In the genomic region with DNA sequence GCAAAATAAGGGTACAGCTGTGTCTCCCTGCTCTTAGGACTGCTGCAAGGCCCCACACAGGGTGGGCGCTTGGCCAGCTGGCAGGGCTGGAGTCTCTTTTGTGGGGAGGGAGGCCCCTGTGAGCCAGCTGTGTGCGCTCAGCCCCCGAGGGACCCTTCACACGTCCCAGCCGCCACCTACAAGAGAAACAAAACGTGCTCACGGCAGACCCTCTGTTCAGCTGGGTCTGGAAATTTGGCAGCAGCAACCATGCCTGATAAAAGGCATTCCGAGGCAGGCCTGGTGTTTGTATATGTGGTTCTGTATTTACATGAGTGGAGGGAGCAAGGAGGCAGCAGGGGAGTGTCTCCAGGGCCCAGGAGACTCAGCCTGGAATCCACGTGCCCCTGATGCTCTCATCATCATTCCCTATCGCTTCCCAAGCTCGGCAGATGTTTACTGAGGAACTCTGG, we compare ENCODE assay signal across 13 cellular contexts. TPM values are rescaled to one million over a fixed set of nuclear protein-coding genes. Genes with fewer than 3 reads are reported as not detected.
A peak's percentile ranks its signal among the peaks of the same experiment; 100 is the strongest.
DNase-seq lines count a peak whose midpoint lies in the region; ATAC-seq and TF ChIP-seq lines count a peak whose summit lies in the region.
"Had no signal": no experiment of that assay in that cellular context is flagged by ENCODE, and none has a peak within 500 bp of the region (broad histone marks: within the 10 kb centered on the region; RNA-seq: fewer than 3 reads in every experiment).

No MANE protein-coding gene starts in this region.

- intact Hi-C loops in IMR-90 (cut with micrococcal nuclease) (no loop called here), heart left ventricle (cut with DNase I) (no loop called here), mammary epithelial cell (cut with micrococcal nuclease) (no loop called here)

- H3K4me1 Mint-ChIP-seq in endothelial cell (ENCODE audit: unreplicated experiment), result peaks cover 13% of the 10 kb centered on the region

- H4K8ac ChIP-seq in IMR-90 (ENCODE audit: low read depth in 2 of 2, low read length in 2 of 2), result no peak overlapping the region

- H3K4me3 Mint-ChIP-seq in endothelial cell (ENCODE audit: unreplicated experiment), result no peak overlapping the region
- H3K4me3 Mint-ChIP-seq: activated CD4-positive, alpha-beta memory T cell treated with anti-CD3 and anti-CD28 coated beads for 36 hours; activated naive CD8-positive, alpha-beta T cell had no signal

- POLR2A ChIA-PET in IMR-90 (lab: Charles Lee; ENCODE audit: unreplicated experiment), result no interaction called here
- POLR2A ChIA-PET in SK-N-SH (lab: Yijun Ruan, JAX), result interaction anchor here (0.8 kb wide), 1 partner anchor 144 kb away, joined by 3 read pairs; the partner anchor contains the start of gene REX1BD

- DNase-seq in IMR-90 (peak; percentile 93), SK-N-SH (peak; percentile 84), heart left ventricle (peak in 4 of 5 donors; percentile 30 to 73 (median 58)), smooth muscle cell of the brain vasculature (ENCODE audit: low read depth, low spot score) (peak; percentile 20), endothelial cell (ENCODE audit: low spot score) (no peak), mammary epithelial cell (no peak), EL (no peak)
- DNase-seq: activated CD4-positive, alpha-beta memory T cell treated with anti-CD3 and anti-CD28 coated beads for 36 hours; effector CD8-positive, alpha-beta T cell; KBM-7; NCI-H748 treated with DMSO at 0.1 percent for 48 hours; tibial artery had no signal

- H3K23ac ChIP-seq in IMR-90 (ENCODE audit: low read depth, low read length), result no peak overlapping the region

- no peak for TF ChIP-seq CTCF in IMR-90 (conservative IDR thresholded peaks at IDR 0.05; ENCODE audit: low read depth, low read length)
- TF ChIP-seq CTCF in SK-N-SH (IDR thresholded peaks at IDR 0.05), result no peak
- no peak for TF ChIP-seq CTCF in heart left ventricle (IDR thresholded peaks at IDR 0.05)
- no peak for TF ChIP-seq CTCF in endothelial cell (IDR thresholded peaks at IDR 0.05; ENCODE audit: unreplicated experiment)
- no peak for TF ChIP-seq CTCF in mammary epithelial cell (conservative IDR thresholded peaks at IDR 0.05 in 1 of 2, IDR thresholded peaks at IDR 0.05 in 1 of 2; ENCODE audit: extremely low read depth in 1 of 2, insufficient read depth in 1 of 2, low read depth in 1 of 2, low read length in 2 of 2)

- H3K27me3 ChIP-seq in IMR-90 (ENCODE audit: control insufficient read depth, insufficient read depth, low read length), result no peaks in the 10 kb centered on the region
- no peaks in the 10 kb centered on the region for H3K27me3 ChIP-seq in SK-N-SH (ENCODE audit: insufficient read depth)
- H3K27me3 ChIP-seq in heart left ventricle, result no peaks in the 10 kb centered on the region
- no peaks in the 10 kb centered on the region for H3K27me3 ChIP-seq in mammary epithelial cell (ENCODE audit: insufficient read depth, low read length)
- H3K27me3 ChIP-seq: tibial artery had no signal

- no peak overlapping the region for H4K91ac ChIP-seq in IMR-90 (ENCODE audit: insufficient read depth, low read depth, low read length)

- H3K79me2 ChIP-seq in SK-N-SH (ENCODE audit: insufficient read depth) (no peaks in the 10 kb centered on the region), mammary epithelial cell (ENCODE audit: insufficient read depth, low read length) (no peaks in the 10 kb centered on the region)

- in situ Hi-C loops in IMR-90 (cut with MboI; ENCODE audit: low sequenced_read_pairs) (no loop called here), mammary epithelial cell (cut with MboI; ENCODE audit: low sequenced_read_pairs in 2 of 2) (no loop called here)

- dilution Hi-C loops in IMR-90 (cut with HindIII; ENCODE audit: low sequenced_read_pairs, unreplicated experiment) (no loop called here), mammary epithelial cell (cut with HindIII; ENCODE audit: low sequenced_read_pairs) (no loop called here)

- H3K36me3 ChIP-seq in IMR-90 (ENCODE audit: control insufficient read depth, insufficient read depth, low read length) (no peaks in the 10 kb centered on the region), SK-N-SH (replicated peaks in 1 of 2; ENCODE audit: control insufficient read depth in 1 of 2, insufficient read depth in 2 of 2, low read length in 1 of 2) (no peaks in the 10 kb centered on the region), heart left ventricle (no peaks in the 10 kb centered on the region), mammary epithelial cell (ENCODE audit: insufficient read depth, low read length) (no peaks in the 10 kb centered on the region)

- H3K36me3 Mint-ChIP-seq in endothelial cell (ENCODE audit: low read depth, unreplicated experiment), result no peaks in the 10 kb centered on the region
- H3K36me3 Mint-ChIP-seq: activated CD4-positive, alpha-beta memory T cell treated with anti-CD3 and anti-CD28 coated beads for 36 hours; activated naive CD8-positive, alpha-beta T cell had no signal

- peak overlapping the region; percentile 6; the same call in 1 of the 2 replicates for H3K27ac ChIP-seq in IMR-90 (ENCODE audit: insufficient read depth, low read length)
- H3K27ac ChIP-seq in SK-N-SH (ENCODE audit: low read depth in 2 of 2, low read length in 1 of 2), result peak overlapping the region in 1 of 2 experiments; percentile 70; a peak in 2 of 4 replicates
- H3K27ac ChIP-seq in heart left ventricle, result peak overlapping the region in 2 of 12 donors; percentile 24 to 67
- H3K27ac ChIP-seq in mammary epithelial cell (ENCODE audit: insufficient read depth, low read depth, low read length), result no peak overlapping the region
- H3K27ac ChIP-seq: tibial artery had no signal

- CTCF ChIA-PET in IMR-90 (lab: Yijun Ruan, JAX), result interaction anchor here (1.0 kb wide), 1 partner anchor 145 kb away, joined by 3 read pairs; the partner anchor contains the start of gene REX1BD
- CTCF ChIA-PET in SK-N-SH (lab: Yijun Ruan, JAX), result interaction anchor here (0.6 to 2.7 kb wide), 7 partner anchors 10 to 143 kb away, joined by 3 to 9 read pairs (median 3); no protein-coding TSS in a partner anchor
- CTCF ChIA-PET in mammary epithelial cell (lab: Charles Lee; ENCODE audit: low non-redundant PET), result no interaction called here

- H3K56ac ChIP-seq in IMR-90 (ENCODE audit: extremely low read depth, insufficient read depth, low read length), result no peak overlapping the region

- H3K9me3 Mint-ChIP-seq in endothelial cell (ENCODE audit: unreplicated experiment), result no peaks in the 10 kb centered on the region
- H3K9me3 Mint-ChIP-seq: activated CD4-positive, alpha-beta memory T cell treated with anti-CD3 and anti-CD28 coated beads for 36 hours had no signal

- peaks cover 0 to 20% of the 10 kb centered on the region in 2 experiments; a peak in 2 of 4 replicates for H3K79me1 ChIP-seq in IMR-90 (ENCODE audit: low read depth in 1 of 2, low read length in 2 of 2)

- peaks cover 4% of the 10 kb centered on the region for H3K27me3 Mint-ChIP-seq in endothelial cell (ENCODE audit: unreplicated experiment)
- H3K27me3 Mint-ChIP-seq: activated CD4-positive, alpha-beta memory T cell treated with anti-CD3 and anti-CD28 coated beads for 36 hours; activated naive CD8-positive, alpha-beta T cell had no signal

- H2AK9ac ChIP-seq in IMR-90 (replicated peaks; ENCODE audit: low read depth, low read length, poor library complexity), result peak overlapping the region; percentile 11

- H2BK120ac ChIP-seq in IMR-90 (ENCODE audit: low read depth, low read length), result no peak overlapping the region

- ATAC-seq in IMR-90 (ENCODE audit: low read depth), result peak; percentile 99
- ATAC-seq in heart left ventricle, result peak; percentile 32 to 65 (median 46)

- no peaks in the 10 kb centered on the region; the same call in 1 of the 2 replicates for H3K9me1 ChIP-seq in IMR-90 (ENCODE audit: insufficient read depth, low read length)

- WGBS in IMR-90 (ENCODE audit: extremely low coverage in 2 of 2, insufficient read length in 1 of 2), 2 experiments, result 0% methylated on average over 1 of the region's 11 CpGs; no CpG with 5 or more reads in 1 of the 2 experiments
- 63% methylated on average over 10 of the region's 11 CpGs for WGBS in SK-N-SH (ENCODE audit: low lambda C conversion rate)
- WGBS in heart left ventricle, 4 donors, result 20 to 30% (median 29%) methylated on average over 11 of the region's 11 CpGs
- 83% methylated on average over 10 of the region's 11 CpGs for WGBS in mammary epithelial cell (ENCODE audit: low coverage, missing lambda C conversion rate)

- H4K5ac ChIP-seq in IMR-90 (ENCODE audit: low read depth, low read length), result no peak overlapping the region

- H2BK5ac ChIP-seq in IMR-90 (ENCODE audit: low read depth, low read length, poor library complexity, severe bottlenecking), result no peak overlapping the region

- TF ChIP-seq EP300 in SK-N-SH (IDR thresholded peaks at IDR 0.05; ENCODE audit: borderline replicate concordance in 1 of 2, low read depth in 1 of 2, low read length in 1 of 2), result peak in 1 of 2 experiments; percentile 81; a peak in 2 of 4 replicates

- H3K9me3 ChIP-seq in IMR-90 (ENCODE audit: control insufficient read depth, insufficient read depth, low read length), result no peaks in the 10 kb centered on the region
- no peaks in the 10 kb centered on the region for H3K9me3 ChIP-seq in SK-N-SH
- H3K9me3 ChIP-seq in heart left ventricle, result no peaks in the 10 kb centered on the region
- H3K9me3 ChIP-seq in mammary epithelial cell (replicated peaks; ENCODE audit: insufficient read depth, low read length), result no peaks in the 10 kb centered on the region
- H3K9me3 ChIP-seq: tibial artery had no signal

- no peak overlapping the region for H3K27ac Mint-ChIP-seq in endothelial cell (ENCODE audit: unreplicated experiment)
- H3K27ac Mint-ChIP-seq: activated CD4-positive, alpha-beta memory T cell treated with anti-CD3 and anti-CD28 coated beads for 36 hours; activated naive CD8-positive, alpha-beta T cell had no signal

- H4K20me1 ChIP-seq in IMR-90 (ENCODE audit: insufficient read depth, low read length) (peaks cover 41% of the 10 kb centered on the region), SK-N-SH (ENCODE audit: insufficient read depth) (peaks cover 2% of the 10 kb centered on the region; the same call in 1 of the 2 replicates), mammary epithelial cell (ENCODE audit: insufficient read depth, low read length) (no peaks in the 10 kb centered on the region)

- H3K4me1 ChIP-seq in IMR-90 (ENCODE audit: control insufficient read depth, insufficient read depth, low read length) (peaks cover 11% of the 10 kb centered on the region; the same call in 1 of the 2 replicates), SK-N-SH (ENCODE audit: control insufficient read depth in 1 of 2, insufficient read depth in 2 of 2, low read depth in 1 of 2, low read length in 1 of 2) (peaks cover 0 to 63% of the 10 kb centered on the region in 2 experiments; a peak in 2 of 4 replicates), heart left ventricle (peaks cover 3 to 15% (median 11%) of the 10 kb centered on the region in 12 donors), mammary epithelial cell (ENCODE audit: insufficient read depth, low read length) (peaks cover 6% of the 10 kb centered on the region)

- H3F3A ChIP-seq in SK-N-SH (replicated peaks; ENCODE audit: insufficient read depth), result no peaks in the 10 kb centered on the region

- BruUV-seq in IMR-90 (replicated peaks; lab: Mats Ljungman, UMichigan) (no TSS peak), mammary epithelial cell (replicated peaks; lab: Mats Ljungman, UMichigan) (no TSS peak)

- H3K14ac ChIP-seq in IMR-90 (replicated peaks; ENCODE audit: low read depth, low read length), result no peak overlapping the region

- H3K9ac ChIP-seq in IMR-90 (ENCODE audit: low read depth, low read length) (no peak overlapping the region), SK-N-SH (no peak overlapping the region), mammary epithelial cell (ENCODE audit: insufficient read depth, low read length) (no peak overlapping the region)

- H2AFZ ChIP-seq in IMR-90 (replicated peaks; ENCODE audit: low read length, poor library complexity) (peak overlapping the region; percentile 73), SK-N-SH (ENCODE audit: low read depth) (no peak overlapping the region), mammary epithelial cell (ENCODE audit: low read depth, low read length) (no peak overlapping the region)

- peak overlapping the region; percentile 3; the same call in 1 of the 2 replicates for H3K4ac ChIP-seq in IMR-90 (ENCODE audit: low read depth, low read length)

- TF ChIP-seq RAD21 in IMR-90 (IDR thresholded peaks at IDR 0.05; ENCODE audit: low read length), result 0 out of 2 replicates have a peak, but pooled peaks have one; percentile 18
- peak; percentile 34 for TF ChIP-seq RAD21 in SK-N-SH (IDR thresholded peaks at IDR 0.05; ENCODE audit: low read length)

- H3K4me2 ChIP-seq in IMR-90 (ENCODE audit: low read depth, low read length) (no peak overlapping the region), SK-N-SH (no peak overlapping the region), mammary epithelial cell (ENCODE audit: insufficient read depth, low read depth, low read length) (no peak overlapping the region)

- no peak overlapping the region for H3K18ac ChIP-seq in IMR-90 (ENCODE audit: low read depth, low read length)

- H3K4me3 ChIP-seq in IMR-90 (ENCODE audit: insufficient read depth, low read depth, low read length), result no peak overlapping the region
- no peak overlapping the region for H3K4me3 ChIP-seq in SK-N-SH (ENCODE audit: low read depth in 2 of 2, low read length in 1 of 2)
- no peak overlapping the region for H3K4me3 ChIP-seq in heart left ventricle
- H3K4me3 ChIP-seq in mammary epithelial cell (replicated peaks in 1 of 3; ENCODE audit: insufficient read depth in 1 of 3, low read depth in 2 of 3, low read length in 3 of 3), result no peak overlapping the region
- H3K4me3 ChIP-seq: tibial artery had no signal

- peak overlapping the region; percentile 3; the same call in 1 of the 3 replicates for H2BK15ac ChIP-seq in IMR-90 (ENCODE audit: low read depth, low read length)

- TF ChIP-seq POLR2A in IMR-90 (IDR thresholded peaks at IDR 0.05; ENCODE audit: low read depth, low read length) (no peak), heart left ventricle (IDR thresholded peaks at IDR 0.05) (no peak)

- no peaks in the 10 kb centered on the region for H3K9me2 ChIP-seq in SK-N-SH

- no peak overlapping the region for H2BK20ac ChIP-seq in IMR-90 (ENCODE audit: low read depth, low read length)

- no peak overlapping the region for H2AK5ac ChIP-seq in IMR-90 (ENCODE audit: low read depth, low read length)

RNA-seq across cellular contexts. Expression of gene CRTC1, which starts 49.7 kb away (rescaled TPM):
- 0.18 and 0.28 TPM in 2 replicates for total RNA-seq in IMR-90 (2012; rRNA removed)
- 5.7 and 6.5 TPM in 2 replicates for polyA plus RNA-seq in IMR-90 (2012; rRNA removed)
- 3.1 and 6.8 TPM in 2 replicates for polyA plus RNA-seq in IMR-90 (2012; cell fraction: cytosol; rRNA removed)
- 28.3 and 53.7 TPM in 2 replicates for polyA plus RNA-seq in IMR-90 (2012; cell fraction: nucleus; rRNA removed; ENCODE audit: low replicate concordance)
- polyA plus RNA-seq in SK-N-SH (2012; rRNA removed), result 2.2 and 5.0 TPM in 2 replicates
- 2.1 and 3.2 TPM in 2 replicates for polyA plus RNA-seq in SK-N-SH (2012; cell fraction: cytosol; rRNA removed)
- polyA plus RNA-seq in SK-N-SH (2012; cell fraction: nucleus; rRNA removed), result 21.9 and 27.2 TPM in 2 replicates
- total RNA-seq in heart left ventricle, result 10 to 100 TPM in 2 of 9 donors, 1 to 10 TPM in 7; 3.8 to 10.2 (median 8.2) TPM
- polyA plus RNA-seq in heart left ventricle, result 1 to 10 TPM; 4.4 to 6.4 TPM
- total RNA-seq in endothelial cell (ENCODE audit: unreplicated experiment), result 17.5 TPM
- total RNA-seq in mammary epithelial cell, result 1 to 10 TPM; 2.2 to 8.2 TPM
- 2.2 TPM for polyA plus RNA-seq in mammary epithelial cell
- polyA minus RNA-seq in mammary epithelial cell, result 5.9 TPM

RNA-seq across cellular contexts. Expression of gene COMP, which starts 57.9 kb away (rescaled TPM):
- total RNA-seq in IMR-90 (2012; rRNA removed) (under 0.01 TPM in 2 replicates), heart left ventricle (1 to 10 TPM in 3 of 9 donors, under 1 TPM in 5, not detected in 1; 0.16 to 2.7 (median 0.60) TPM), endothelial cell (ENCODE audit: unreplicated experiment) (not detected), mammary epithelial cell (1 to 10 TPM in 1 of 2 donors, not detected in 1; 1.2 TPM)
- polyA plus RNA-seq in IMR-90 (2012; rRNA removed) (0.34 and 0.43 TPM in 2 replicates), SK-N-SH (2012; rRNA removed) (0.26 and 0.42 TPM in 2 replicates), heart left ventricle (under 1 TPM; 0.11 to 0.53 TPM), mammary epithelial cell (not detected)
- 0.16 and 0.34 TPM in 2 replicates for polyA plus RNA-seq in IMR-90 (2012; cell fraction: cytosol; rRNA removed)
- polyA plus RNA-seq in IMR-90 (2012; cell fraction: nucleus; rRNA removed; ENCODE audit: low replicate concordance), result 0.17 and 0.36 TPM in 2 replicates
- 0.15 and 0.17 TPM in 2 replicates for polyA plus RNA-seq in SK-N-SH (2012; cell fraction: cytosol; rRNA removed)
- 0.35 and 1.6 TPM in 2 replicates for polyA plus RNA-seq in SK-N-SH (2012; cell fraction: nucleus; rRNA removed)
- not detected for polyA minus RNA-seq in mammary epithelial cell
- total RNA-seq: activated CD4-positive, alpha-beta memory T cell treated with anti-CD3 and anti-CD28 coated beads for 36 hours had no signal

Comparison
In these comparisons a context has a peak if more than half of its experiments do, and no peak if none do; other contexts are left out.
1. DNase-seq: peak in IMR-90 (single experiment), SK-N-SH (single experiment), heart left ventricle (4 of 5) and smooth muscle cell of the brain vasculature (single experiment); none in endothelial cell (single experiment), mammary epithelial cell (single experiment) and EL (single experiment).